Comparison of ENCODE assay signal across 7 cellular contexts in genomic region chr16:30157214-30157613, GRCh38.
"Had no signal": no experiment of that assay in that cellular context is flagged by ENCODE, and none has a peak within 500 bp of the region (broad histone marks: within the 10 kb centered on the region; RNA-seq: fewer than 3 reads in every experiment).

No MANE protein-coding gene starts in this region.

- DNase-seq: GDM1, GF-D8 had no signal

- ATAC-seq: GM12878 had no signal

- H3K4me3 ChIP-seq: GM12878 had no signal

- FAIRE-seq: G401.6, GM12878, GM12892, GM18507, GM19239 had no signal
